ENCODE assay signal across 1 cellular context in the genomic region with DNA sequence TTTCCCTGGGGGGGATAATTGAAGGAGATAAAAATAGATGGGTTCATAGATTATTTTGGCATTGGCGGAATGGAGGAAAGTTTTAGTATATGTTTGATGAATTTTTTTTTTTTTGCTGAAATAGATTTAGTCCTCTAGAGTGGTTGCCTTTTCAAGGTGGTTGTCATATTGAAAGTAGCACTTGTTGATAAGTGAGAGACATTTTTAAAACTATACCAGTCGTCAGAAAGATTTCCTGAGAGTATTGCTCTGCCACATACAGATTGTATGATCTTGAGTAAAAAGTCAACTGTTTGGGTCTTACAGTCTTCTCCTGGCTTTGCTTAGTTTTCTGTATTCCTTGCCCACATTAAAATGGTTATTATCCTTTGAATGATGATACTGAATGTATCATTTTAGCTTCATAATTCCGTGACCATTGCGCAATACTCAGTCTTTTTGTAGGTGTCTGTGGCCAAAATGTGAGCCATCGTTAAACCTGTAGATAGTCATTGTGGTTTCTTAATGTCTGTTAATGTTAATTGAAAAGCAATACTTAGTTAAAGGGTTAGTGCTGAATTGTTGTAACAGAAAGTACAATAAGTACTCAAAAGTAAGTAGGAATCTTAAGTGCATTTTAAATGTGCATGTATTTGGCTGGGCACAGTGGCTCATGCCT.
TF ChIP-seq lines count a peak whose summit lies in the region.

No MANE protein-coding gene starts in this region.

TF ChIP-seq in K562, 482 proteins besides CTCF, POLR2A, EP300 and RAD21 (continued from another document):
- TF ChIP-seq NR2F6 (CRISPR knock-in tag; IDR thresholded peaks at IDR 0.05) = no peak
- TF ChIP-seq, protein P1, sequence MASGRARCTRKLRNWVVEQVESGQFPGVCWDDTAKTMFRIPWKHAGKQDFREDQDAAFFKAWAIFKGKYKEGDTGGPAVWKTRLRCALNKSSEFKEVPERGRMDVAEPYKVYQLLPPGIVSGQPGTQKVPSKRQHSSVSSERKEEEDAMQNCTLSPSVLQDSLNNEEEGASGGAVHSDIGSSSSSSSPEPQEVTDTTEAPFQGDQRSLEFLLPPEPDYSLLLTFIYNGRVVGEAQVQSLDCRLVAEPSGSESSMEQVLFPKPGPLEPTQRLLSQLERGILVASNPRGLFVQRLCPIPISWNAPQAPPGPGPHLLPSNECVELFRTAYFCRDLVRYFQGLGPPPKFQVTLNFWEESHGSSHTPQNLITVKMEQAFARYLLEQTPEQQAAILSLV (tag; IDR thresholded peaks at IDR 0.05) = peak; percentile 71; the same call in 1 of the 2 replicates
